ENCODE assay signal across 1 cellular context in the genomic region with DNA sequence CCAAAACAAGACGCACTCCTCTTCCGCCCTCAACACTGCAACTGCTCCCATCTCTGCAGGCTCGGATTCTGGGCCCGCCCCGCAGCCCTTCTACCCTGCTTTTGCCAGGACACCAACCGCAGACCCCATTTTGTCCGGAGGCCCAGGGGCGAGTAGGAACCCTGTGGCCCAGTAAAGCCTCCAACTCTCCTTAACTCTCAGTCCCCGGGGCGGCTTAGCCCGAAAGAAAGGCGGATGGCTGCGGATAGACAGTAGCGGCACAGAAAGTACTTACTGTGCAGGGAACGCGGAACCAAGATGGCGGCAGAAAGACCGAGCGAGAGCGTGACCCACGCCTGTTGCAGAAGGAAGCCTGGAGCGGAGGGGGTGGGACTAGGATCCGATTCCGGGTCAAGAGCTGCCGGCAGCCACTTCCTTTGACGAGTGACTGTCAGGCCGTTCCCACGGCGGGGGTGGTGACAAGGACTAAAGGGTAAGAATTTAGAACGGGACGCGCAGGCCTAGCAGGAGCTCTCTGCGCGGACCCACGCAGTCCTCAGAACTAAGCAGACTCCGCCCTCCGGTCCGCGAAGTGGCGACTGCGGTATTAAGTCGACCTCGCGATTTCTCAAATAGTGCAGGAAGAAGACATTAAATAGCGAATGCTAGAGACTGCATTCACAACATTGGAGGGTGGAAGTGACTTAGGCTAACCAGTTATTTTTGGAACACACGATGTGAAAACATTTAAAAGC.
TF ChIP-seq lines count a peak whose summit lies in the region.

TSS of gene NACA (minus strand) at position 311 of the 734 bp plus-strand sequence. CDS start 778 bp downstream, outside the sequence.

TF ChIP-seq in HepG2, 621 proteins besides CTCF, POLR2A, EP300 and RAD21 (continued from another document and continues in another):
- TF ChIP-seq NR2C2 (CRISPR knock-in tag; IDR thresholded peaks at IDR 0.05; ENCODE audit: borderline replicate concordance) (peak; percentile 100), ZNF766 (CRISPR knock-in tag; IDR thresholded peaks at IDR 0.05; ENCODE audit: borderline replicate concordance) (peak; percentile 81; the same call in 1 of the 2 replicates), KDM5B (CRISPR knock-in tag; IDR thresholded peaks at IDR 0.05; ENCODE audit: borderline replicate concordance) (peak; percentile 94), ZFP37 (CRISPR knock-in tag; IDR thresholded peaks at IDR 0.05; ENCODE audit: borderline replicate concordance) (no peak), ATF7-NPFF (CRISPR knock-in tag; IDR thresholded peaks at IDR 0.05; ENCODE audit: low read depth) (peak; percentile 59; the same call in 1 of the 2 replicates), CSRNP1 (CRISPR knock-in tag; IDR thresholded peaks at IDR 0.05) (peak; percentile 88), ZFYVE20 (CRISPR knock-in tag; IDR thresholded peaks at IDR 0.05; ENCODE audit: borderline replicate concordance, low read depth) (no peak), SRSF1 (optimal IDR thresholded peaks at IDR 0.05; ENCODE audit: low read depth, low read length) (peak; percentile 89), TAF1 (CRISPR knock-in tag; IDR thresholded peaks at IDR 0.05) (peak; percentile 98), PAF1 (CRISPR knock-in tag; IDR thresholded peaks at IDR 0.05) (peak; percentile 49; the same call in 1 of the 2 replicates), ZNF24 (IDR thresholded peaks at IDR 0.05) (no peak), FIP1L1 (IDR thresholded peaks at IDR 0.05; ENCODE audit: borderline replicate concordance, insufficient read depth, low read depth, low read length) (no peak), ZFP41 (CRISPR knock-in tag; IDR thresholded peaks at IDR 0.05; ENCODE audit: borderline replicate concordance) (peak; percentile 91; the same call in 1 of the 2 replicates), BCLAF1 (IDR thresholded peaks at IDR 0.05) (no peak), NFYB (CRISPR knock-in tag; IDR thresholded peaks at IDR 0.05) (peak; percentile 47; the same call in 1 of the 2 replicates), CBX2 (IDR thresholded peaks at IDR 0.05; ENCODE audit: low read depth, low read length) (no peak), CBX2 (CRISPR knock-in tag; IDR thresholded peaks at IDR 0.05; ENCODE audit: low read depth) (no peak), REL (CRISPR knock-in tag; conservative IDR thresholded peaks at IDR 0.05) (no peak), ZNF496 (CRISPR knock-in tag; IDR thresholded peaks at IDR 0.05; ENCODE audit: insufficient replicate concordance) (no peak), PHF20 (CRISPR knock-in tag; IDR thresholded peaks at IDR 0.05) (peak; percentile 93), HDAC2 (CRISPR knock-in tag; IDR thresholded peaks at IDR 0.05) (peak; percentile 54), ZNF839 (CRISPR knock-in tag; IDR thresholded peaks at IDR 0.05; ENCODE audit: borderline replicate concordance) (peak; percentile 99), ZNF3 (CRISPR knock-in tag; IDR thresholded peaks at IDR 0.05) (no peak; the same call in none of the 2 replicates), NFE2L1 (CRISPR knock-in tag; IDR thresholded peaks at IDR 0.05; ENCODE audit: borderline replicate concordance) (no peak), TRIM24 (CRISPR knock-in tag; IDR thresholded peaks at IDR 0.05) (no peak), PHF21A (CRISPR knock-in tag; IDR thresholded peaks at IDR 0.05) (peak; percentile 86), ZNF674 (CRISPR knock-in tag; IDR thresholded peaks at IDR 0.05; ENCODE audit: low read depth) (no peak), ZNF781 (CRISPR knock-in tag; IDR thresholded peaks at IDR 0.05; ENCODE audit: borderline replicate concordance, not compliant biosample characterization) (peak; percentile 96), MEF2D (CRISPR knock-in tag; IDR thresholded peaks at IDR 0.05) (peak; percentile 89), BRCA1 (CRISPR knock-in tag; IDR thresholded peaks at IDR 0.05) (no peak; the same call in 1 of the 2 replicates), CEBPB (IDR thresholded peaks at IDR 0.05; ENCODE audit: borderline replicate concordance, low read depth, low read length) (no peak), ZSCAN29 (CRISPR knock-in tag; conservative IDR thresholded peaks at IDR 0.05) (peak; percentile 86; the same call in 1 of the 2 replicates), IRF9 (CRISPR knock-in tag; IDR thresholded peaks at IDR 0.05; ENCODE audit: borderline replicate concordance) (peak; percentile 36; the same call in 1 of the 2 replicates), ZSCAN9 (CRISPR knock-in tag; IDR thresholded peaks at IDR 0.05; ENCODE audit: borderline replicate concordance) (peak; percentile 68; the same call in 1 of the 2 replicates), HHEX (CRISPR knock-in tag; IDR thresholded peaks at IDR 0.05) (no peak), HOMEZ (CRISPR knock-in tag; IDR thresholded peaks at IDR 0.05; ENCODE audit: low read depth) (peak; percentile 36; the same call in 1 of the 2 replicates), SSRP1 (CRISPR knock-in tag; IDR thresholded peaks at IDR 0.05) (no peak), HMG20A (CRISPR knock-in tag; IDR thresholded peaks at IDR 0.05; ENCODE audit: borderline replicate concordance) (no peak; the same call in 1 of the 2 replicates), ZNF431 (CRISPR knock-in tag; IDR thresholded peaks at IDR 0.05; ENCODE audit: borderline replicate concordance, low read depth) (no peak), ATAD3A (CRISPR knock-in tag; IDR thresholded peaks at IDR 0.05) (no peak), SRSF4 (IDR thresholded peaks at IDR 0.05; ENCODE audit: low read depth, low read length, poor library complexity, severe bottlenecking) (no peak), FOXA1 (IDR thresholded peaks at IDR 0.05) (no peak), FOXA1 (CRISPR knock-in tag; IDR thresholded peaks at IDR 0.05) (no peak; the same call in 1 of the 2 replicates)
- TF ChIP-seq, protein P1, sequence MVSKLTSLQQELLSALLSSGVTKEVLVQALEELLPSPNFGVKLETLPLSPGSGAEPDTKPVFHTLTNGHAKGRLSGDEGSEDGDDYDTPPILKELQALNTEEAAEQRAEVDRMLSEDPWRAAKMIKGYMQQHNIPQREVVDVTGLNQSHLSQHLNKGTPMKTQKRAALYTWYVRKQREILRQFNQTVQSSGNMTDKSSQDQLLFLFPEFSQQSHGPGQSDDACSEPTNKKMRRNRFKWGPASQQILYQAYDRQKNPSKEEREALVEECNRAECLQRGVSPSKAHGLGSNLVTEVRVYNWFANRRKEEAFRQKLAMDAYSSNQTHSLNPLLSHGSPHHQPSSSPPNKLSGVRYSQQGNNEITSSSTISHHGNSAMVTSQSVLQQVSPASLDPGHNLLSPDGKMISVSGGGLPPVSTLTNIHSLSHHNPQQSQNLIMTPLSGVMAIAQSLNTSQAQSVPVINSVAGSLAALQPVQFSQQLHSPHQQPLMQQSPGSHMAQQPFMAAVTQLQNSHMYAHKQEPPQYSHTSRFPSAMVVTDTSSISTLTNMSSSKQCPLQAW (CRISPR knock-in tag; IDR thresholded peaks at IDR 0.05): peak; percentile 86
- TF ChIP-seq, protein P2, sequence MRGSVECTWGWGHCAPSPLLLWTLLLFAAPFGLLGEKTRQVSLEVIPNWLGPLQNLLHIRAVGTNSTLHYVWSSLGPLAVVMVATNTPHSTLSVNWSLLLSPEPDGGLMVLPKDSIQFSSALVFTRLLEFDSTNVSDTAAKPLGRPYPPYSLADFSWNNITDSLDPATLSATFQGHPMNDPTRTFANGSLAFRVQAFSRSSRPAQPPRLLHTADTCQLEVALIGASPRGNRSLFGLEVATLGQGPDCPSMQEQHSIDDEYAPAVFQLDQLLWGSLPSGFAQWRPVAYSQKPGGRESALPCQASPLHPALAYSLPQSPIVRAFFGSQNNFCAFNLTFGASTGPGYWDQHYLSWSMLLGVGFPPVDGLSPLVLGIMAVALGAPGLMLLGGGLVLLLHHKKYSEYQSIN (CRISPR knock-in tag; IDR thresholded peaks at IDR 0.05; ENCODE audit: borderline replicate concordance): peak; percentile 72; the same call in 1 of the 2 replicates
- TF ChIP-seq, protein P3, sequence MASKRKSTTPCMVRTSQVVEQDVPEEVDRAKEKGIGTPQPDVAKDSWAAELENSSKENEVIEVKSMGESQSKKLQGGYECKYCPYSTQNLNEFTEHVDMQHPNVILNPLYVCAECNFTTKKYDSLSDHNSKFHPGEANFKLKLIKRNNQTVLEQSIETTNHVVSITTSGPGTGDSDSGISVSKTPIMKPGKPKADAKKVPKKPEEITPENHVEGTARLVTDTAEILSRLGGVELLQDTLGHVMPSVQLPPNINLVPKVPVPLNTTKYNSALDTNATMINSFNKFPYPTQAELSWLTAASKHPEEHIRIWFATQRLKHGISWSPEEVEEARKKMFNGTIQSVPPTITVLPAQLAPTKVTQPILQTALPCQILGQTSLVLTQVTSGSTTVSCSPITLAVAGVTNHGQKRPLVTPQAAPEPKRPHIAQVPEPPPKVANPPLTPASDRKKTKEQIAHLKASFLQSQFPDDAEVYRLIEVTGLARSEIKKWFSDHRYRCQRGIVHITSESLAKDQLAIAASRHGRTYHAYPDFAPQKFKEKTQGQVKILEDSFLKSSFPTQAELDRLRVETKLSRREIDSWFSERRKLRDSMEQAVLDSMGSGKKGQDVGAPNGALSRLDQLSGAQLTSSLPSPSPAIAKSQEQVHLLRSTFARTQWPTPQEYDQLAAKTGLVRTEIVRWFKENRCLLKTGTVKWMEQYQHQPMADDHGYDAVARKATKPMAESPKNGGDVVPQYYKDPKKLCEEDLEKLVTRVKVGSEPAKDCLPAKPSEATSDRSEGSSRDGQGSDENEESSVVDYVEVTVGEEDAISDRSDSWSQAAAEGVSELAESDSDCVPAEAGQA (IDR thresholded peaks at IDR 0.05; ENCODE audit: low read depth): peak; percentile 94
- TF ChIP-seq, protein P3 (CRISPR knock-in tag; IDR thresholded peaks at IDR 0.05; ENCODE audit: borderline replicate concordance): no peak
